In the genomic region with DNA sequence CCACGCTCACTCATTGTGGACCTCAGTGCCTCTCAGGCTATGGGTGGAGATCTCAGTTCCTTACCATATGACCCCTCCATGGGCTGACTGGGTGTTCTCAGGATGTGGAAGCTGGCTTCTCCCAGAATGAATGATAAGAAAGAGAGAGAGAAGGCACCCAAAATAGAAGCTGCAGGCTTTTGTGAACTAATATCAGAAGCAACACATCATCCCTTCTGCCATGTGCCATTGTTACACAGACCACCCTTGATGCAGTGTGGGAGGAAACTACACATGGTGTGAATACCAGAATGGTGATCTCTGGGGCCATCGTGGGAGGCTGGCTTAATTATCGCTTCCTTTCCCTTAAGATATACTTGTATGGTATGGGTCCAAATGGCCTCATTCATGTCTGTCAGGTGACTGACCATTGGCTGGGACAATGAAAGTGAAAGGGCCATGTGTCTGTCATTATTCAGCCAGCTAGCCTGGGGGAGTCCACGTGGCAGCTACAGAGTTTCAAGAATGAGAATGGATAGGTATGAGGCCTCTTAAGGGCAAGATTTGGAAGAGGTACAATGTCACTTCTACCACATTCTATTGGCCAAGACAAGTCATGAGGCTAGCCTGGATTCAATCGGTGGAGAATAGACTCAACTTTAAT, we compare ENCODE assay signal across 29 cellular contexts. TPM values are rescaled to one million over a fixed set of nuclear protein-coding genes. Genes with fewer than 3 reads are reported as not detected.
DNase-seq lines count a peak whose midpoint lies in the region; ATAC-seq, FAIRE-seq and TF ChIP-seq lines count a peak whose summit lies in the region.
"Had no signal": no experiment of that assay in that cellular context is flagged by ENCODE, and none has a peak within 500 bp of the region (broad histone marks: within the 10 kb centered on the region; RNA-seq: fewer than 3 reads in every experiment).

No MANE protein-coding gene starts in this region.

- H3K4me3 Mint-ChIP-seq in stimulated activated effector memory CD8-positive, alpha-beta T cell treated with anti-CD3 and anti-CD28 coated beads, Interleukin-12 subunit alpha, Interleukin-12 subunit beta, amount 100 ng/mL, for 72 hours, result no peak overlapping the region
- H3K4me3 Mint-ChIP-seq in progenitor cell of endocrine pancreas (ENCODE audit: low read depth), result no peak overlapping the region
- H3K4me3 Mint-ChIP-seq: activated CD4-positive, alpha-beta T cell treated with anti-CD3 and anti-CD28 coated beads, Interleukin-2, amount 10 ng/mL, durations not matched to agents 7 days and 5 days; activated naive CD8-positive, alpha-beta T cell treated with anti-CD3 and anti-CD28 coated beads, Interleukin-2, amount 10 ng/mL, durations not matched to agents 7 days and 5 days; activated T-cell treated with anti-CD3 and anti-CD28 coated beads, Interleukin-2, amount 50 U/mL, for 24 hours; memory B cell; WTC11 had no signal

- peaks cover 44% of the 10 kb centered on the region for H3K4me1 Mint-ChIP-seq in stimulated activated effector memory CD8-positive, alpha-beta T cell treated with anti-CD3 and anti-CD28 coated beads, Interleukin-12 subunit alpha, Interleukin-12 subunit beta, amount 100 ng/mL, for 72 hours
- peaks cover 45% of the 10 kb centered on the region for H3K4me1 Mint-ChIP-seq in progenitor cell of endocrine pancreas (ENCODE audit: low read depth)

- H3K27ac Mint-ChIP-seq in stimulated activated effector memory CD8-positive, alpha-beta T cell treated with anti-CD3 and anti-CD28 coated beads, Interleukin-12 subunit alpha, Interleukin-12 subunit beta, amount 100 ng/mL, for 72 hours, result no peak overlapping the region
- H3K27ac Mint-ChIP-seq in progenitor cell of endocrine pancreas, result no peak overlapping the region
- H3K27ac Mint-ChIP-seq: activated CD4-positive, alpha-beta T cell treated with anti-CD3 and anti-CD28 coated beads, Interleukin-2, amount 10 ng/mL, durations not matched to agents 7 days and 5 days; activated naive CD8-positive, alpha-beta T cell treated with anti-CD3 and anti-CD28 coated beads, Interleukin-2, amount 10 ng/mL, durations not matched to agents 7 days and 5 days; activated T-cell treated with anti-CD3 and anti-CD28 coated beads, Interleukin-2, amount 50 U/mL, for 24 hours; memory B cell; WTC11 had no signal

- peak; percentile 25 for ATAC-seq in HG03442 (IDR thresholded peaks at IDR 0.05; ENCODE audit: unreplicated experiment)
- ATAC-seq in stimulated activated effector memory CD8-positive, alpha-beta T cell treated with anti-CD3 and anti-CD28 coated beads, Interleukin-12 subunit alpha, Interleukin-12 subunit beta, amount 100 ng/mL, for 72 hours, result peak; percentile 23
- ATAC-seq in HG02678 (IDR thresholded peaks at IDR 0.05; ENCODE audit: unreplicated experiment), result no peak
- ATAC-seq: sciatic nerve, WTC11 had no signal

- TF ChIP-seq CTCF in coronary artery (IDR thresholded peaks at IDR 0.05) (no peak), progenitor cell of endocrine pancreas (IDR thresholded peaks at IDR 0.05; ENCODE audit: unreplicated experiment) (no peak)

- no peak for DNase-seq in GM12891 (ENCODE audit: insufficient read length, low spot score)
- DNase-seq in coronary artery (ENCODE audit: low spot score), result peak; percentile 54
- no peak for DNase-seq in stimulated activated effector memory CD8-positive, alpha-beta T cell treated with anti-CD3 and anti-CD28 coated beads, Interleukin-12 subunit alpha, Interleukin-12 subunit beta, amount 100 ng/mL, for 72 hours (ENCODE audit: low spot score in 2 of 2)
- DNase-seq in NCI-H2081 treated with DMSO at 0.1 percent for 48 hours (lab: John Stamatoyannopoulos, UW), result no peak
- DNase-seq in progenitor cell of endocrine pancreas (ENCODE audit: low spot score, unreplicated experiment), result no peak
- DNase-seq: activated CD4-positive, alpha-beta T cell treated with anti-CD3 and anti-CD28 coated beads, Interleukin-2, amount 10 ng/mL, durations not matched to agents 7 days and 5 days; activated gamma-delta T cell; activated naive CD8-positive, alpha-beta T cell treated with anti-CD3 and anti-CD28 coated beads, Interleukin-2, amount 10 ng/mL, durations not matched to agents 7 days and 5 days; activated T-cell treated with anti-CD3 and anti-CD28 coated beads, Interleukin-2, amount 50 U/mL, for 24 hours; C1 segment of cervical spinal cord; effector CD8-positive, alpha-beta T cell; Karpas-422; NCI-H2029; NCI-H526; NK-92 treated with Interleukin-12 subunit alpha and Interleukin-12 subunit beta, amount 100 ng/mL, for 24 hours; SHP77; stimulated activated CD4-positive, alpha-beta T cell treated with anti-CD3 and anti-CD28 coated beads, Interleukin-4, amount 100 ng/mL, for 24 hours; substantia nigra; T1000 had no signal

- TF ChIP-seq POLR2A in GM12891 (IDR thresholded peaks at IDR 0.05; ENCODE audit: low read depth, low read length), result no peak

- no peak overlapping the region for H3K27ac ChIP-seq in coronary artery
- H3K27ac ChIP-seq: cardiac muscle cell, HL-60 had no signal

- peaks cover 17% of the 10 kb centered on the region for H3K27me3 Mint-ChIP-seq in progenitor cell of endocrine pancreas
- H3K27me3 Mint-ChIP-seq: memory B cell had no signal

- no peak overlapping the region for H3K4me3 ChIP-seq in coronary artery
- H3K4me3 ChIP-seq: cardiac muscle cell had no signal

- H3K36me3 Mint-ChIP-seq in stimulated activated effector memory CD8-positive, alpha-beta T cell treated with anti-CD3 and anti-CD28 coated beads, Interleukin-12 subunit alpha, Interleukin-12 subunit beta, amount 100 ng/mL, for 72 hours, result no peaks in the 10 kb centered on the region
- no peaks in the 10 kb centered on the region for H3K36me3 Mint-ChIP-seq in progenitor cell of endocrine pancreas (ENCODE audit: insufficient read depth)
- H3K36me3 Mint-ChIP-seq: activated naive CD8-positive, alpha-beta T cell treated with anti-CD3 and anti-CD28 coated beads, Interleukin-2, amount 10 ng/mL, durations not matched to agents 7 days and 5 days; memory B cell; WTC11 had no signal

- no peaks in the 10 kb centered on the region for H3K9me3 Mint-ChIP-seq in stimulated activated effector memory CD8-positive, alpha-beta T cell treated with anti-CD3 and anti-CD28 coated beads, Interleukin-12 subunit alpha, Interleukin-12 subunit beta, amount 100 ng/mL, for 72 hours
- H3K9me3 Mint-ChIP-seq in progenitor cell of endocrine pancreas (ENCODE audit: low read depth), result no peaks in the 10 kb centered on the region
- H3K9me3 Mint-ChIP-seq: activated naive CD8-positive, alpha-beta T cell treated with anti-CD3 and anti-CD28 coated beads, Interleukin-2, amount 10 ng/mL, durations not matched to agents 7 days and 5 days; activated T-cell treated with anti-CD3 and anti-CD28 coated beads, Interleukin-2, amount 50 U/mL, for 24 hours; memory B cell; WTC11 had no signal

- FAIRE-seq in GM12891 (lab: Jason Lieb, UNC), result peak; percentile 54
- FAIRE-seq: astrocyte, colon, G401.6 had no signal

TF ChIP-seq in GM12891, 5 proteins besides CTCF, POLR2A, EP300 and RAD21:
- TF ChIP-seq SPI1 (IDR thresholded peaks at IDR 0.05; ENCODE audit: low read depth, low read length), result no peak
- TF ChIP-seq POLR2AphosphoS5 (IDR thresholded peaks at IDR 0.05; ENCODE audit: low read depth, low read length), result no peak
- TF ChIP-seq POU2F2 (IDR thresholded peaks at IDR 0.05; ENCODE audit: low read depth, low read length), result no peak
- TF ChIP-seq TAF1 (IDR thresholded peaks at IDR 0.05; ENCODE audit: low read depth, low read length), result no peak
TF ChIP-seq in GM12891: peak in this region for 0.

RNA-seq across cellular contexts. Expression of gene BCAR3, which starts 29.4 kb away (rescaled TPM):
- 2.4 TPM for polyA plus RNA-seq in GM12891 (2012; ENCODE audit: low read depth, missing spikeins)
- 7.1 and 10.5 TPM in 2 replicates for total RNA-seq in progenitor cell of endocrine pancreas
